Comparison of ENCODE assay signal across 9 cellular contexts in genomic region chr17:81097943-81098308, GRCh38.
DNase-seq lines count a peak whose midpoint lies in the region; ATAC-seq and TF ChIP-seq lines count a peak whose summit lies in the region.
"Had no signal": no experiment of that assay in that cellular context is flagged by ENCODE, and none has a peak within 500 bp of the region (broad histone marks: within the 10 kb centered on the region; RNA-seq: fewer than 3 reads in every experiment).

No MANE protein-coding gene starts in this region.

- POLR2A ChIA-PET in WTC11 (lab: Charles Lee): interaction anchor here (0.6 kb wide), 1 partner anchor 311 kb away, joined by 3 read pairs; no protein-coding TSS in a partner anchor

- no peak for ATAC-seq in activated naive CD4-positive, alpha-beta T cell treated with anti-CD3 and anti-CD28 coated beads, Interleukin-2, amount 50 U/mL, for 72 hours
- ATAC-seq in activated T-helper 17 cell treated with anti-CD3 and anti-CD28 coated beads, Interleukin-2, amount 50 U/mL, for 72 hours (replicated peaks): peak; percentile 23
- ATAC-seq in GM19035 (IDR thresholded peaks at IDR 0.05; ENCODE audit: unreplicated experiment) (no peak), WTC11 (no peak)

- no peaks in the 10 kb centered on the region for H3K9me3 ChIP-seq in transverse colon

- WGBS in transverse colon (ENCODE audit: low coverage in 1 of 2), 2 donors: 68% methylated on average over 9 of the region's 13 CpGs; no CpG with 5 or more reads in 1 of the 2 donors

- no peak for TF ChIP-seq EP300 in transverse colon (IDR thresholded peaks at IDR 0.05; ENCODE audit: low read depth)

- H3K36me3 Mint-ChIP-seq in activated naive CD4-positive, alpha-beta T cell treated with anti-CD3 and anti-CD28 coated beads, Interleukin-2, amount 50 U/mL, for 72 hours: no peaks in the 10 kb centered on the region
- H3K36me3 Mint-ChIP-seq in activated T-helper 17 cell treated with anti-CD3 and anti-CD28 coated beads, Interleukin-2, amount 50 U/mL, for 72 hours (ENCODE audit: low read depth): no peaks in the 10 kb centered on the region
- H3K36me3 Mint-ChIP-seq in WTC11: no peaks in the 10 kb centered on the region

- CTCF ChIA-PET in WTC11 (lab: Charles Lee): interaction anchor here (0.6 to 4.5 kb wide), 25 partner anchors 8 to 822 kb away, joined by 3 to 32 read pairs (median 5); partner anchors contain the start of gene BAIAP2

- TF ChIP-seq CTCF in transverse colon (IDR thresholded peaks at IDR 0.05): no peak
- no peak for TF ChIP-seq CTCF in WTC11 (IDR thresholded peaks at IDR 0.05)

- in situ Hi-C loops in transverse colon (cut with MboI; ENCODE audit: low pct_ligation_motif_present in 1 of 4, low pct_unique_long_range_greater_than_20kb in 1 of 4, low sequenced_read_pairs in 3 of 4): loop anchor here in 2 of 4 donors (10.0 kb wide), 1 partner anchor 73 kb away; no protein-coding TSS in a partner anchor

- no peaks in the 10 kb centered on the region for H3K27me3 Mint-ChIP-seq in activated T-helper 17 cell treated with anti-CD3 and anti-CD28 coated beads, Interleukin-2, amount 50 U/mL, for 72 hours
- no peaks in the 10 kb centered on the region for H3K27me3 Mint-ChIP-seq in WTC11 (ENCODE audit: low read depth)

- H3K27ac Mint-ChIP-seq in activated naive CD4-positive, alpha-beta T cell treated with anti-CD3 and anti-CD28 coated beads, Interleukin-2, amount 50 U/mL, for 72 hours: no peak overlapping the region
- no peak overlapping the region for H3K27ac Mint-ChIP-seq in activated T-helper 17 cell treated with anti-CD3 and anti-CD28 coated beads, Interleukin-2, amount 50 U/mL, for 72 hours
- H3K27ac Mint-ChIP-seq in WTC11: no peak overlapping the region

- H3K36me3 ChIP-seq in transverse colon: peaks cover 0 to 8% (median 0%) of the 10 kb centered on the region in 4 donors

- H3K27ac ChIP-seq in transverse colon: peak overlapping the region; percentile 29 to 76 (median 64)

- H3K4me3 Mint-ChIP-seq in activated T-helper 17 cell treated with anti-CD3 and anti-CD28 coated beads, Interleukin-2, amount 50 U/mL, for 72 hours: peak overlapping the region; percentile 68
- H3K4me3 Mint-ChIP-seq in WTC11: no peak overlapping the region

- peaks cover 22 to 44% (median 37%) of the 10 kb centered on the region in 4 donors for H3K4me1 ChIP-seq in transverse colon

- intact Hi-C loops in transverse colon (cut with DNase I; ENCODE audit: low total_unique reads): loop anchor here (5.0 kb wide), 1 partner anchor 76 kb away; no protein-coding TSS in a partner anchor

- H3K27me3 ChIP-seq in transverse colon: no peaks in the 10 kb centered on the region

- H3K9me3 Mint-ChIP-seq in activated naive CD4-positive, alpha-beta T cell treated with anti-CD3 and anti-CD28 coated beads, Interleukin-2, amount 50 U/mL, for 72 hours: no peaks in the 10 kb centered on the region
- H3K9me3 Mint-ChIP-seq in activated T-helper 17 cell treated with anti-CD3 and anti-CD28 coated beads, Interleukin-2, amount 50 U/mL, for 72 hours: no peaks in the 10 kb centered on the region
- H3K9me3 Mint-ChIP-seq in WTC11: no peaks in the 10 kb centered on the region

- no peak overlapping the region for H3K4me3 ChIP-seq in transverse colon

- H3K4me1 Mint-ChIP-seq in activated T-helper 17 cell treated with anti-CD3 and anti-CD28 coated beads, Interleukin-2, amount 50 U/mL, for 72 hours: peaks cover 15% of the 10 kb centered on the region
- peaks cover 18% of the 10 kb centered on the region for H3K4me1 Mint-ChIP-seq in WTC11

- TF ChIP-seq POLR2A in transverse colon (IDR thresholded peaks at IDR 0.05): no peak

- peak; percentile 27 for DNase-seq in activated naive CD4-positive, alpha-beta T cell treated with Interleukin-2 at 50 U/mL for 16 hours
- DNase-seq in activated naive CD4-positive, alpha-beta T cell treated with anti-CD3 and anti-CD28 coated beads, Interleukin-2, amount 50 U/mL, for 72 hours (ENCODE audit: low spot score in 2 of 2): no peak
- DNase-seq in kidney tubule cell (ENCODE audit: low spot score): peak; percentile 71
- DNase-seq in transverse colon: peak; percentile 39
- DNase-seq in WTC11 (ENCODE audit: low spot score): no peak
- no peak for DNase-seq in RKO (ENCODE audit: low spot score)
- DNase-seq: COR-L47 had no signal

TF ChIP-seq in WTC11, 78 proteins besides CTCF, POLR2A, EP300 and RAD21:
- no peak for TF ChIP-seq ZBTB21 (CRISPR knock-in tag; IDR thresholded peaks at IDR 0.05; ENCODE audit: borderline replicate concordance)
- TF ChIP-seq ZBTB43 (CRISPR knock-in tag; IDR thresholded peaks at IDR 0.05): no peak
- no peak for TF ChIP-seq ZNF219 (CRISPR knock-in tag; IDR thresholded peaks at IDR 0.05; ENCODE audit: borderline replicate concordance)

Comparison
In these comparisons a context has a peak if more than half of its experiments do, and no peak if none do; other contexts are left out.
1. DNase-seq: peak in activated naive CD4-positive, alpha-beta T cell treated with Interleukin-2 at 50 U/mL for 16 hours (single experiment), kidney tubule cell (single experiment) and transverse colon (single experiment); none in activated naive CD4-positive, alpha-beta T cell treated with anti-CD3 and anti-CD28 coated beads, Interleukin-2, amount 50 U/mL, for 72 hours (0 of 2), WTC11 (single experiment) and RKO (single experiment).